Comparison of ENCODE assay signal across 15 cellular contexts in genomic region chr3:71072288-71072687, GRCh38.
DNase-seq lines count a peak whose midpoint lies in the region; ATAC-seq and TF ChIP-seq lines count a peak whose summit lies in the region.
"Had no signal": no experiment of that assay in that cellular context is flagged by ENCODE, and none has a peak within 500 bp of the region (broad histone marks: within the 10 kb centered on the region; RNA-seq: fewer than 3 reads in every experiment).

No MANE protein-coding gene starts in this region.

- intact Hi-C loops in CD4-positive, alpha-beta T cell (cut with DNase I, micrococcal nuclease), result loop anchor here in 1 of 2 experiments (5.0 to 10.0 kb wide), 2 partner anchors 440 to 517 kb away; no protein-coding TSS in a partner anchor
- intact Hi-C loops in esophagus squamous epithelium (cut with DNase I), result loop anchor here (10.0 kb wide), 1 partner anchor 513 kb away; the partner anchor contains the start of gene FOXP1
- intact Hi-C loops in body of pancreas (cut with DNase I), result no loop called here

- no peaks in the 10 kb centered on the region for H3K27me3 Mint-ChIP-seq in CD4-positive, alpha-beta T cell
- no peaks in the 10 kb centered on the region for H3K27me3 Mint-ChIP-seq in IgD-negative memory B cell

- peak overlapping the region; percentile 29 for H3K27ac ChIP-seq in CD4-positive, alpha-beta T cell (ENCODE audit: low read depth, low read length)
- H3K27ac ChIP-seq in esophagus squamous epithelium, result peak overlapping the region in 3 of 4 donors; percentile 84 to 99 (median 94)
- H3K27ac ChIP-seq in rectal smooth muscle tissue (ENCODE audit: low read depth, low read length), result peak overlapping the region; percentile 42
- no peak overlapping the region for H3K27ac ChIP-seq in body of pancreas
- H3K27ac ChIP-seq: left lung had no signal

- H3K4me3 ChIP-seq in esophagus squamous epithelium, result no peak overlapping the region
- no peak overlapping the region for H3K4me3 ChIP-seq in rectal smooth muscle tissue (ENCODE audit: low read length)
- H3K4me3 ChIP-seq in body of pancreas, result no peak overlapping the region
- H3K4me3 ChIP-seq: left lung had no signal

- no peak overlapping the region for H3K4me3 Mint-ChIP-seq in CD4-positive, alpha-beta T cell
- H3K4me3 Mint-ChIP-seq in IgD-negative memory B cell, result no peak overlapping the region

- TF ChIP-seq POLR2A in esophagus squamous epithelium (IDR thresholded peaks at IDR 0.05) (no peak), body of pancreas (IDR thresholded peaks at IDR 0.05) (no peak)

- TF ChIP-seq CTCF in CD4-positive, alpha-beta T cell (IDR thresholded peaks at IDR 0.05), result no peak
- TF ChIP-seq CTCF in esophagus squamous epithelium (IDR thresholded peaks at IDR 0.05) (no peak), body of pancreas (IDR thresholded peaks at IDR 0.05) (no peak)

- H3K27me3 ChIP-seq in CD4-positive, alpha-beta T cell (ENCODE audit: control insufficient read depth, insufficient read depth, low read length), result no peaks in the 10 kb centered on the region
- H3K27me3 ChIP-seq in esophagus squamous epithelium, result no peaks in the 10 kb centered on the region
- H3K27me3 ChIP-seq in rectal smooth muscle tissue (ENCODE audit: control insufficient read depth, insufficient read depth, low read length), result no peaks in the 10 kb centered on the region
- no peaks in the 10 kb centered on the region for H3K27me3 ChIP-seq in body of pancreas
- H3K27me3 ChIP-seq: left lung had no signal

- peaks cover 86% of the 10 kb centered on the region for H3K4me1 Mint-ChIP-seq in CD4-positive, alpha-beta T cell (ENCODE audit: low read depth)
- peaks cover 26 to 50% (median 48%) of the 10 kb centered on the region in 3 donors for H3K4me1 Mint-ChIP-seq in IgD-negative memory B cell

- no peak for DNase-seq in CD4-positive, alpha-beta T cell
- DNase-seq in esophagus squamous epithelium (lab: John Stamatoyannopoulos, UW) (no peak), middle frontal gyrus (ENCODE audit: extremely low spot score, low spot score) (no peak), NCI-H1436 treated with DMSO at 0.1 percent for 48 hours (lab: John Stamatoyannopoulos, UW) (no peak), body of pancreas (no peak)
- DNase-seq: amygdala, left lung, NCI-H1048, NCI-H510A treated with DMSO at 0.1 percent for 48 hours, Right ventricle myocardium superior, substantia nigra had no signal

- CTCF ChIA-PET in CD4-positive, alpha-beta T cell (lab: Charles Lee), result no interaction called here

- H3K27ac Mint-ChIP-seq in CD4-positive, alpha-beta T cell, result peak overlapping the region; percentile 86
- peak overlapping the region in 2 of 3 donors; percentile 10 to 83 for H3K27ac Mint-ChIP-seq in IgD-negative memory B cell

- no peaks in the 10 kb centered on the region for H3K9me3 Mint-ChIP-seq in CD4-positive, alpha-beta T cell
- H3K9me3 Mint-ChIP-seq in IgD-negative memory B cell, result no peaks in the 10 kb centered on the region

- peaks cover 22 to 85% (median 56%) of the 10 kb centered on the region in 3 donors for H3K4me1 ChIP-seq in esophagus squamous epithelium
- H3K4me1 ChIP-seq in rectal smooth muscle tissue (ENCODE audit: control insufficient read depth, insufficient read depth, low read length), result peaks cover 23% of the 10 kb centered on the region
- peaks cover 26% of the 10 kb centered on the region for H3K4me1 ChIP-seq in body of pancreas

- no peak overlapping the region for H3K9ac ChIP-seq in rectal smooth muscle tissue (ENCODE audit: low read length)

- peaks cover 37% of the 10 kb centered on the region for H3K36me3 Mint-ChIP-seq in CD4-positive, alpha-beta T cell (ENCODE audit: low read depth)
- H3K36me3 Mint-ChIP-seq in IgD-negative memory B cell, result peaks cover 2% of the 10 kb centered on the region

- ATAC-seq in CD4-positive, alpha-beta T cell (ENCODE audit: poor library complexity), result no peak
- ATAC-seq in GM19452 (IDR thresholded peaks at IDR 0.05; ENCODE audit: unreplicated experiment), result no peak
- ATAC-seq in body of pancreas, result no peak
- ATAC-seq: left lung, sciatic nerve had no signal

- POLR2A ChIA-PET in CD4-positive, alpha-beta T cell (lab: Charles Lee), result no interaction called here

- no peaks in the 10 kb centered on the region for H3K36me3 ChIP-seq in esophagus squamous epithelium
- no peaks in the 10 kb centered on the region for H3K36me3 ChIP-seq in rectal smooth muscle tissue (ENCODE audit: control insufficient read depth, insufficient read depth, low read length)
- no peaks in the 10 kb centered on the region for H3K36me3 ChIP-seq in body of pancreas (replicated peaks in 1 of 2; ENCODE audit: insufficient read depth in 1 of 2, low read depth in 2 of 2)
- H3K36me3 ChIP-seq: left lung had no signal

- 54 to 65% methylated on average over 2 of the region's 2 CpGs for WGBS in esophagus squamous epithelium, 2 donors
- 51 to 65% methylated on average over 2 of the region's 2 CpGs for WGBS in body of pancreas, 2 donors

- H3K9me3 ChIP-seq in CD4-positive, alpha-beta T cell (ENCODE audit: control insufficient read depth, low read length), result no peaks in the 10 kb centered on the region
- H3K9me3 ChIP-seq in esophagus squamous epithelium, result no peaks in the 10 kb centered on the region
- no peaks in the 10 kb centered on the region for H3K9me3 ChIP-seq in body of pancreas
- H3K9me3 ChIP-seq: left lung had no signal

Comparison
In these comparisons a context has a peak if more than half of its experiments do, and no peak if none do; other contexts are left out.
1. H3K27ac ChIP-seq: peak in CD4-positive, alpha-beta T cell (single experiment), esophagus squamous epithelium (3 of 4) and rectal smooth muscle tissue (single experiment); none in body of pancreas (0 of 4).